In the genomic region with DNA sequence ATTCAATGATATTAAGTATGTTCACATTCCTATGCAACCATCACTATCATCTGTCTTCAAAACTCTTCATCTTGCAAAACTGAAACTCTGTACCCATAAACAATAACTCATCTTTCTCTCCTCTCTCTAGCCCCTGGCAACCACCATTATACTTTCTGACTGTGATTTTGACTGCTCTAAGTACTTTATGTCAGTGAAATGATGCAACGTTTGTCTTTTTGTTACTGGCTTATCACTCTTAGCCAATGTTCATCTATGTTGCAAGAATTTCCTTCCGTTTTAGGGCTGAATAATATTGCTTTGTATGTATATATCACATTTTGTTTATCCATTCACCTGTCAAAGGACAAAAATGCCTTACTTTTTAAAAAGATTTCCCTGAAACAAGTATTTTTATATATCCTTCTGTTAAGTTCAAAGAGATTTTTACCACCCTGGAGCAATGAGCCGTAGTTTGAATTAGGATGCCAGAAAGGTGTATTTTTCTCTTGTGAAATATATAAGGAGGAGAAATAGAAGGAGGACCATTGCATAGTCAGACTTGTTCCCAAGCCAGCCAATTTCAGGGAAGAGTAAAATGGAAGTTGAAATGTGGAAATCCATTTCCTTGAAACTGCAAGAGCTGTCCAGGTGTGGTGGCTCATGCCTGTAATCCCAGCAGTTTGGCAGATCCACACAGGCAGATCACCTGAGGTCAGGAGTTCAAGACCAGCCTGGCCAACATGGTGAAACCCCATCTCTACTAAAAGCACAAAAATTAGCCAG, we compare ENCODE assay signal across 1 cellular context.
TF ChIP-seq lines count a peak whose summit lies in the region.

No MANE protein-coding gene starts in this region.

TF ChIP-seq in K562, 482 proteins besides CTCF, POLR2A, EP300 and RAD21 (continues in another document):
- TF ChIP-seq MYC (IDR thresholded peaks at IDR 0.05; ENCODE audit: low read depth, low read length), result no peak
- no peak for TF ChIP-seq MYC (CRISPR knock-in tag; IDR thresholded peaks at IDR 0.05; ENCODE audit: borderline replicate concordance, low read depth)
- no peak for TF ChIP-seq RBM25 (IDR thresholded peaks at IDR 0.05; ENCODE audit: low read depth, low read length, severe bottlenecking)
- no peak for TF ChIP-seq PRMT5 (CRISPR knock-in tag; IDR thresholded peaks at IDR 0.05)
- TF ChIP-seq KHSRP (IDR thresholded peaks at IDR 0.05), result no peak
- peak; percentile 77 for TF ChIP-seq ATF7 (IDR thresholded peaks at IDR 0.05)
- no peak for TF ChIP-seq ZNF830 (CRISPR knock-in tag; IDR thresholded peaks at IDR 0.05)
- peak; percentile 35; the same call in 1 of the 2 replicates for TF ChIP-seq SMARCE1 (IDR thresholded peaks at IDR 0.05)
- 0 out of 2 replicates have a peak, but pooled peaks have one; percentile 21 for TF ChIP-seq TCF3 (CRISPR knock-in tag; IDR thresholded peaks at IDR 0.05)
- TF ChIP-seq ZNF436 (CRISPR knock-in tag; IDR thresholded peaks at IDR 0.05), result no peak
- 0 out of 2 replicates have a peak, but pooled peaks have one; percentile 14 for TF ChIP-seq ZNF589 (CRISPR knock-in tag; IDR thresholded peaks at IDR 0.05; ENCODE audit: low read depth)
- no peak for TF ChIP-seq ZNF3 (CRISPR knock-in tag; IDR thresholded peaks at IDR 0.05)
- TF ChIP-seq MIER1 (IDR thresholded peaks at IDR 0.05; ENCODE audit: low read depth), result no peak
- no peak for TF ChIP-seq ZNF184 (CRISPR knock-in tag; IDR thresholded peaks at IDR 0.05)
- no peak for TF ChIP-seq SAP30 (IDR thresholded peaks at IDR 0.05; ENCODE audit: borderline replicate concordance, insufficient read depth, low read depth, low read length, poor library complexity, severe bottlenecking)
- TF ChIP-seq EHMT2 (IDR thresholded peaks at IDR 0.05), result peak; percentile 15; the same call in 1 of the 2 replicates
- TF ChIP-seq, protein P1, sequence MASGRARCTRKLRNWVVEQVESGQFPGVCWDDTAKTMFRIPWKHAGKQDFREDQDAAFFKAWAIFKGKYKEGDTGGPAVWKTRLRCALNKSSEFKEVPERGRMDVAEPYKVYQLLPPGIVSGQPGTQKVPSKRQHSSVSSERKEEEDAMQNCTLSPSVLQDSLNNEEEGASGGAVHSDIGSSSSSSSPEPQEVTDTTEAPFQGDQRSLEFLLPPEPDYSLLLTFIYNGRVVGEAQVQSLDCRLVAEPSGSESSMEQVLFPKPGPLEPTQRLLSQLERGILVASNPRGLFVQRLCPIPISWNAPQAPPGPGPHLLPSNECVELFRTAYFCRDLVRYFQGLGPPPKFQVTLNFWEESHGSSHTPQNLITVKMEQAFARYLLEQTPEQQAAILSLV (tag; IDR thresholded peaks at IDR 0.05), result peak; percentile 65
- TF ChIP-seq DIDO1 (tag; IDR thresholded peaks at IDR 0.05; ENCODE audit: low read depth), result no peak
- TF ChIP-seq CBX3 (IDR thresholded peaks at IDR 0.05; ENCODE audit: borderline replicate concordance in 1 of 2, low read length in 2 of 2), result no peak
- TF ChIP-seq ZNF316 (IDR thresholded peaks at IDR 0.05), result peak; percentile 21; the same call in 1 of the 2 replicates
- TF ChIP-seq MGA (IDR thresholded peaks at IDR 0.05), result no peak
- 0 out of 4 replicates have a peak, but pooled peaks of 1 of the 2 experiments have one; percentile 36 for TF ChIP-seq ARNT (IDR thresholded peaks at IDR 0.05)
- TF ChIP-seq NEUROD1 (IDR thresholded peaks at IDR 0.05; ENCODE audit: borderline replicate concordance, low read depth, low read length, partially characterized antibody), result no peak
- no peak for TF ChIP-seq HDGF (IDR thresholded peaks at IDR 0.05)
- no peak for TF ChIP-seq MITF (IDR thresholded peaks at IDR 0.05)
- no peak for TF ChIP-seq ZNF518B (CRISPR knock-in tag; IDR thresholded peaks at IDR 0.05)
- TF ChIP-seq YY1 (IDR thresholded peaks at IDR 0.05; ENCODE audit: borderline replicate concordance in 1 of 3, control insufficient read depth in 1 of 3, extremely low read depth in 1 of 3, insufficient read depth in 3 of 3, insufficient read length in 1 of 3, insufficient replicate concordance in 2 of 3, low read depth in 1 of 3, low read length in 2 of 3), result no peak
- no peak for TF ChIP-seq ZNF134 (CRISPR knock-in tag; conservative IDR thresholded peaks at IDR 0.05)
- 0 out of 2 replicates have a peak, but pooled peaks have one; percentile 39 for TF ChIP-seq TEAD4 (IDR thresholded peaks at IDR 0.05; ENCODE audit: low read length)
- no peak for TF ChIP-seq TEAD4 (CRISPR knock-in tag; IDR thresholded peaks at IDR 0.05; ENCODE audit: borderline replicate concordance)
- no peak for TF ChIP-seq ZNF609 (CRISPR knock-in tag; IDR thresholded peaks at IDR 0.05; ENCODE audit: borderline replicate concordance)
